ENCODE assay signal across 1 cellular context in genomic region chr20:62134735-62135231, GRCh38.
TF ChIP-seq lines count a peak whose summit lies in the region.

No MANE protein-coding gene starts in this region.

TF ChIP-seq in HepG2, 621 proteins besides CTCF, POLR2A, EP300 and RAD21 (continued from another document and continues in another):
- TF ChIP-seq ZNF550 (CRISPR knock-in tag; IDR thresholded peaks at IDR 0.05; ENCODE audit: borderline replicate concordance) (no peak), ATF6 (CRISPR knock-in tag; conservative IDR thresholded peaks at IDR 0.05) (no peak), FOXC1 (CRISPR knock-in tag; IDR thresholded peaks at IDR 0.05; ENCODE audit: borderline replicate concordance) (peak; percentile 77; the same call in 1 of the 2 replicates), ZNF557 (CRISPR knock-in tag; IDR thresholded peaks at IDR 0.05) (0 out of 2 replicates have a peak, but pooled peaks have one; percentile 59), ZFP36L1 (CRISPR knock-in tag; IDR thresholded peaks at IDR 0.05) (peak; percentile 79; the same call in 1 of the 2 replicates), ZBTB2 (CRISPR knock-in tag; IDR thresholded peaks at IDR 0.05; ENCODE audit: low read depth) (no peak), ZNF337 (CRISPR knock-in tag; IDR thresholded peaks at IDR 0.05; ENCODE audit: borderline replicate concordance, low read depth) (0 out of 2 replicates have a peak, but pooled peaks have one; percentile 62), CEBPB (IDR thresholded peaks at IDR 0.05; ENCODE audit: borderline replicate concordance, low read depth, low read length) (peak; percentile 88), ZNF7 (CRISPR knock-in tag; IDR thresholded peaks at IDR 0.05) (no peak), ZFP1 (CRISPR knock-in tag; IDR thresholded peaks at IDR 0.05) (0 out of 2 replicates have a peak, but pooled peaks have one; percentile 52), PHF5A (CRISPR knock-in tag; IDR thresholded peaks at IDR 0.05; ENCODE audit: low read depth, unreplicated experiment) (peak; percentile 92), ZNF598 (CRISPR knock-in tag; IDR thresholded peaks at IDR 0.05; ENCODE audit: borderline replicate concordance) (no peak), KAT8 (CRISPR knock-in tag; IDR thresholded peaks at IDR 0.05) (peak; percentile 62; the same call in 1 of the 2 replicates), BATF2 (CRISPR knock-in tag; IDR thresholded peaks at IDR 0.05) (no peak), CREM (IDR thresholded peaks at IDR 0.05) (no peak; the same call in 1 of the 2 replicates), CREM (CRISPR knock-in tag; IDR thresholded peaks at IDR 0.05) (no peak), ATAD3A (CRISPR knock-in tag; IDR thresholded peaks at IDR 0.05) (no peak), BCL6 (CRISPR knock-in tag; IDR thresholded peaks at IDR 0.05) (peak; percentile 67), XBP1 (CRISPR knock-in tag; IDR thresholded peaks at IDR 0.05) (no peak), TOPORS (CRISPR knock-in tag; IDR thresholded peaks at IDR 0.05) (peak; percentile 73), GABPA (IDR thresholded peaks at IDR 0.05; ENCODE audit: low read depth, low read length) (no peak), GABPA (CRISPR knock-in tag; IDR thresholded peaks at IDR 0.05; ENCODE audit: low read depth) (0 out of 2 replicates have a peak, but pooled peaks have one; percentile 33), ZFP36L2 (CRISPR knock-in tag; IDR thresholded peaks at IDR 0.05) (no peak), PHB2 (IDR thresholded peaks at IDR 0.05; ENCODE audit: partially characterized antibody) (no peak), MAFF (IDR thresholded peaks at IDR 0.05; ENCODE audit: low read depth, low read length) (peak; percentile 63), ZSCAN22 (CRISPR knock-in tag; IDR thresholded peaks at IDR 0.05) (no peak), KDM2A (CRISPR knock-in tag; IDR thresholded peaks at IDR 0.05; ENCODE audit: borderline replicate concordance, low read depth) (peak; percentile 91), ZNF619 (CRISPR knock-in tag; IDR thresholded peaks at IDR 0.05) (no peak), NFE2L2 (IDR thresholded peaks at IDR 0.05; ENCODE audit: low read length) (peak; percentile 40; the same call in 1 of the 2 replicates), MIER2 (CRISPR knock-in tag; IDR thresholded peaks at IDR 0.05) (peak; percentile 35; the same call in 1 of the 2 replicates), HOMEZ (CRISPR knock-in tag; IDR thresholded peaks at IDR 0.05; ENCODE audit: low read depth) (peak; percentile 77), SP4 (CRISPR knock-in tag; IDR thresholded peaks at IDR 0.05) (no peak), IRX3 (CRISPR knock-in tag; IDR thresholded peaks at IDR 0.05; ENCODE audit: borderline replicate concordance, low read depth) (no peak; the same call in 1 of the 2 replicates), CBX2 (IDR thresholded peaks at IDR 0.05; ENCODE audit: low read depth, low read length) (no peak), CBX2 (CRISPR knock-in tag; IDR thresholded peaks at IDR 0.05; ENCODE audit: low read depth) (no peak), ZBTB42 (CRISPR knock-in tag; IDR thresholded peaks at IDR 0.05) (no peak), MEIS2 (CRISPR knock-in tag; IDR thresholded peaks at IDR 0.05) (0 out of 2 replicates have a peak, but pooled peaks have one; percentile 27), U2AF2 (IDR thresholded peaks at IDR 0.05; ENCODE audit: low read depth, low read length) (no peak), CCDC6 (CRISPR knock-in tag; IDR thresholded peaks at IDR 0.05) (no peak; the same call in 1 of the 2 replicates), MYNN (CRISPR knock-in tag; IDR thresholded peaks at IDR 0.05; ENCODE audit: low read depth) (no peak), HOXA3 (CRISPR knock-in tag; IDR thresholded peaks at IDR 0.05) (peak; percentile 56; the same call in 1 of the 2 replicates), HIVEP1 (CRISPR knock-in tag; IDR thresholded peaks at IDR 0.05) (no peak), SKI (IDR thresholded peaks at IDR 0.05; ENCODE audit: partially characterized antibody) (peak; percentile 52), BHLHE40 (IDR thresholded peaks at IDR 0.05; ENCODE audit: low read length) (peak; percentile 38; the same call in 1 of the 2 replicates), TEAD3 (CRISPR knock-in tag; optimal IDR thresholded peaks at IDR 0.05; ENCODE audit: borderline replicate concordance) (peak; percentile 83), HBP1 (CRISPR knock-in tag; IDR thresholded peaks at IDR 0.05; ENCODE audit: low read depth) (peak; percentile 43; the same call in 1 of the 2 replicates), HDAC1 (CRISPR knock-in tag; IDR thresholded peaks at IDR 0.05) (peak; percentile 65), MLLT10 (CRISPR knock-in tag; IDR thresholded peaks at IDR 0.05) (no peak), ZNF788 (CRISPR knock-in tag; IDR thresholded peaks at IDR 0.05; ENCODE audit: borderline replicate concordance) (peak; percentile 87; the same call in 1 of the 2 replicates), ZNF180 (CRISPR knock-in tag; IDR thresholded peaks at IDR 0.05; ENCODE audit: borderline replicate concordance, low read depth) (no peak), MEF2D (CRISPR knock-in tag; IDR thresholded peaks at IDR 0.05) (peak; percentile 71), NFKB2 (CRISPR knock-in tag; IDR thresholded peaks at IDR 0.05; ENCODE audit: borderline replicate concordance) (peak; percentile 66; the same call in 1 of the 2 replicates), HCFC1 (IDR thresholded peaks at IDR 0.05; ENCODE audit: low read depth, low read length) (no peak), ZNF772 (CRISPR knock-in tag; IDR thresholded peaks at IDR 0.05) (0 out of 2 replicates have a peak, but pooled peaks have one; percentile 70), SRY (CRISPR knock-in tag; IDR thresholded peaks at IDR 0.05) (0 out of 2 replicates have a peak, but pooled peaks have one; percentile 52), TCF12 (IDR thresholded peaks at IDR 0.05) (no peak), TCF12 (CRISPR knock-in tag; IDR thresholded peaks at IDR 0.05) (no peak), PITX1 (CRISPR knock-in tag; IDR thresholded peaks at IDR 0.05) (peak; percentile 75), ZNF775 (CRISPR knock-in tag; IDR thresholded peaks at IDR 0.05; ENCODE audit: borderline replicate concordance) (0 out of 2 replicates have a peak, but pooled peaks have one; percentile 7)
- TF ChIP-seq, protein P1, sequence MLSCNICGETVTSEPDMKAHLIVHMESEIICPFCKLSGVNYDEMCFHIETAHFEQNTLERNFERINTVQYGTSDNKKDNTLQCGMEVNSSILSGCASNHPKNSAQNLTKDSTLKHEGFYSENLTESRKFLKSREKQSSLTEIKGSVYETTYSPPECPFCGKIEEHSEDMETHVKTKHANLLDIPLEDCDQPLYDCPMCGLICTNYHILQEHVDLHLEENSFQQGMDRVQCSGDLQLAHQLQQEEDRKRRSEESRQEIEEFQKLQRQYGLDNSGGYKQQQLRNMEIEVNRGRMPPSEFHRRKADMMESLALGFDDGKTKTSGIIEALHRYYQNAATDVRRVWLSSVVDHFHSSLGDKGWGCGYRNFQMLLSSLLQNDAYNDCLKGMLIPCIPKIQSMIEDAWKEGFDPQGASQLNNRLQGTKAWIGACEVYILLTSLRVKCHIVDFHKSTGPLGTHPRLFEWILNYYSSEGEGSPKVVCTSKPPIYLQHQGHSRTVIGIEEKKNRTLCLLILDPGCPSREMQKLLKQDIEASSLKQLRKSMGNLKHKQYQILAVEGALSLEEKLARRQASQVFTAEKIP (CRISPR knock-in tag; IDR thresholded peaks at IDR 0.05; ENCODE audit: borderline replicate concordance): no peak
- TF ChIP-seq, protein P2, sequence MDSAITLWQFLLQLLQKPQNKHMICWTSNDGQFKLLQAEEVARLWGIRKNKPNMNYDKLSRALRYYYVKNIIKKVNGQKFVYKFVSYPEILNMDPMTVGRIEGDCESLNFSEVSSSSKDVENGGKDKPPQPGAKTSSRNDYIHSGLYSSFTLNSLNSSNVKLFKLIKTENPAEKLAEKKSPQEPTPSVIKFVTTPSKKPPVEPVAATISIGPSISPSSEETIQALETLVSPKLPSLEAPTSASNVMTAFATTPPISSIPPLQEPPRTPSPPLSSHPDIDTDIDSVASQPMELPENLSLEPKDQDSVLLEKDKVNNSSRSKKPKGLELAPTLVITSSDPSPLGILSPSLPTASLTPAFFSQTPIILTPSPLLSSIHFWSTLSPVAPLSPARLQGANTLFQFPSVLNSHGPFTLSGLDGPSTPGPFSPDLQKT (CRISPR knock-in tag; IDR thresholded peaks at IDR 0.05; ENCODE audit: borderline replicate concordance): no peak
- TF ChIP-seq, protein P3, sequence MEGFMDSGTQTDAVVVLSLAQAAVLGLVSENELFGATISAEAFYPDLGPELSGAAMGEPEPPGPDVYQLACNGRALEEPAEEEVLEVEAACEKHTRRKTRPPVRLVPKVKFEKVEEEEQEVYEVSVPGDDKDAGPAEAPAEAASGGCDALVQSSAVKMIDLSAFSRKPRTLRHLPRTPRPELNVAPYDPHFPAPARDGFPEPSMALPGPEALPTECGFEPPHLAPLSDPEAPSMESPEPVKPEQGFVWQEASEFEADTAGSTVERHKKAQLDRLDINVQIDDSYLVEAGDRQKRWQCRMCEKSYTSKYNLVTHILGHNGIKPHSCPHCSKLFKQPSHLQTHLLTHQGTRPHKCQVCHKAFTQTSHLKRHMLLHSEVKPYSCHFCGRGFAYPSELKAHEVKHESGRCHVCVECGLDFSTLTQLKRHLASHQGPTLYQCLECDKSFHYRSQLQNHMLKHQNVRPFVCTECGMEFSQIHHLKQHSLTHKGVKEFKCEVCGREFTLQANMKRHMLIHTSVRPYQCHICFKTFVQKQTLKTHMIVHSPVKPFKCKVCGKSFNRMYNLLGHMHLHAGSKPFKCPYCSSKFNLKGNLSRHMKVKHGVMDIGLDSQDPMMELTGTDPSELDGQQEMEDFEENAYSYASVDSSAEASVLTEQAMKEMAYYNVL (CRISPR knock-in tag; IDR thresholded peaks at IDR 0.05; ENCODE audit: borderline replicate concordance): 0 out of 2 replicates have a peak, but pooled peaks have one; percentile 16
